In genomic region chr10:110181451-110181850, GRCh38 we compare ENCODE assay signal across 25 cellular contexts.
"Had no signal": no experiment of that assay in that cellular context is flagged by ENCODE, and none has a peak within 500 bp of the region (broad histone marks: within the 10 kb centered on the region; RNA-seq: fewer than 3 reads in every experiment).

No MANE protein-coding gene starts in this region.

- H3K27ac Mint-ChIP-seq: activated CD4-positive, alpha-beta T cell treated with anti-CD3 and anti-CD28 coated beads, Interleukin-2, amount 10 ng/mL, durations not matched to agents 24 days and 14 days; activated naive CD4-positive, alpha-beta T cell treated with anti-CD3 and anti-CD28 coated beads, Interleukin-2, amount 50 U/mL, for 24 hours; activated T-cell treated with anti-CD3 and anti-CD28 coated beads, Interleukin-2, amount 50 U/mL, for 24 hours; activated T-helper 1 cell treated with anti-CD3 and anti-CD28 coated beads, Interleukin-12 subunit alpha, Interleukin-12 subunit beta, Interleukin-2, Interleukin-4 antibody, amounts not matched to agents 30 ng/mL and 10 ng/mL and 1 ng/mL, durations not matched to agents 14 hours and 24 hours and 36 hours; T-helper 2 cell treated with Interferon-gamma antibody and Interleukin-4, amounts not matched to agents 5 μg/mL and 100 μg/mL, for 36 hours; WTC11 had no signal

- H3K27me3 ChIP-seq: breast epithelium had no signal

- H3K4me3 ChIP-seq: breast epithelium, SK-N-MC had no signal

- H3K9me3 ChIP-seq: breast epithelium had no signal

- H3K36me3 ChIP-seq: breast epithelium had no signal

- H3K27ac ChIP-seq: breast epithelium, SK-N-MC had no signal

- ATAC-seq: WTC11 had no signal

- DNase-seq: activated CD4-positive, alpha-beta T cell treated with anti-CD3 and anti-CD28 coated beads for 1 hour; activated CD4-positive, alpha-beta T cell treated with anti-CD3 and anti-CD28 coated beads, Interleukin-2, amount 10 ng/mL, durations not matched to agents 24 days and 14 days; activated CD4-positive, alpha-beta T cell treated with anti-CD3 and anti-CD28 coated beads, Interleukin-2, amount 50 U/mL, for 48 hours; activated effector memory CD4-positive, alpha-beta T cell treated with Interleukin-2 at 50 U/mL for 16 hours; activated naive CD4-positive, alpha-beta T cell; activated T-cell treated with anti-CD3 and anti-CD28 coated beads, Interleukin-2, amount 50 U/mL, for 24 hours; aorta; central memory CD4-positive, alpha-beta T cell; Karpas-422; MM.1S; NCI-H1105; NCI-H1436; NCI-H187 treated with DMSO at 0.1 percent for 48 hours; NCI-H2171; NCI-H2227 treated with DMSO at 0.1 percent for 48 hours; NCI-H446 treated with DMSO at 0.1 percent for 48 hours; NCI-H524 treated with DMSO at 0.1 percent for 48 hours; NCI-H774; SW 1271 had no signal

- H3K4me1 ChIP-seq: breast epithelium had no signal

- H3K4me3 Mint-ChIP-seq: activated CD4-positive, alpha-beta T cell treated with anti-CD3 and anti-CD28 coated beads, Interleukin-2, amount 10 ng/mL, durations not matched to agents 24 days and 14 days; activated naive CD4-positive, alpha-beta T cell treated with anti-CD3 and anti-CD28 coated beads, Interleukin-2, amount 50 U/mL, for 24 hours; activated T-cell treated with anti-CD3 and anti-CD28 coated beads, Interleukin-2, amount 50 U/mL, for 24 hours; activated T-helper 1 cell treated with anti-CD3 and anti-CD28 coated beads, Interleukin-12 subunit alpha, Interleukin-12 subunit beta, Interleukin-2, Interleukin-4 antibody, amounts not matched to agents 30 ng/mL and 10 ng/mL and 1 ng/mL, durations not matched to agents 14 hours and 24 hours and 36 hours; T-helper 2 cell treated with Interferon-gamma antibody and Interleukin-4, amounts not matched to agents 5 μg/mL and 100 μg/mL, for 36 hours; WTC11 had no signal

- H3K9me3 Mint-ChIP-seq: activated CD4-positive, alpha-beta T cell treated with anti-CD3 and anti-CD28 coated beads, Interleukin-2, amount 10 ng/mL, durations not matched to agents 24 days and 14 days; activated naive CD4-positive, alpha-beta T cell treated with anti-CD3 and anti-CD28 coated beads, Interleukin-2, amount 50 U/mL, for 24 hours; activated T-cell treated with anti-CD3 and anti-CD28 coated beads, Interleukin-2, amount 50 U/mL, for 24 hours; activated T-helper 1 cell treated with anti-CD3 and anti-CD28 coated beads, Interleukin-12 subunit alpha, Interleukin-12 subunit beta, Interleukin-2, Interleukin-4 antibody, amounts not matched to agents 30 ng/mL and 10 ng/mL and 1 ng/mL, durations not matched to agents 14 hours and 24 hours and 36 hours; T-helper 2 cell treated with Interferon-gamma antibody and Interleukin-4, amounts not matched to agents 5 μg/mL and 100 μg/mL, for 36 hours; WTC11 had no signal

- H3K36me3 Mint-ChIP-seq: activated naive CD4-positive, alpha-beta T cell treated with anti-CD3 and anti-CD28 coated beads, Interleukin-2, amount 50 U/mL, for 24 hours; WTC11 had no signal
